ENCODE assay signal across 19 cellular contexts in genomic region chr17:50279181-50279526, GRCh38. TPM values are rescaled to one million over a fixed set of nuclear protein-coding genes. Genes with fewer than 3 reads are reported as not detected.
A peak's percentile ranks its signal among the peaks of the same experiment; 100 is the strongest.
DNase-seq lines count a peak whose midpoint lies in the region; ATAC-seq and TF ChIP-seq lines count a peak whose summit lies in the region.
"Had no signal": no experiment of that assay in that cellular context is flagged by ENCODE, and none has a peak within 500 bp of the region (broad histone marks: within the 10 kb centered on the region; RNA-seq: fewer than 3 reads in every experiment).

No MANE protein-coding gene starts in this region.

- TF ChIP-seq CTCF in PC-9 (conservative IDR thresholded peaks at IDR 0.05) (no peak), endodermal cell (conservative IDR thresholded peaks at IDR 0.05) (no peak), dorsolateral prefrontal cortex (IDR thresholded peaks at IDR 0.05 in 54 of 56, conservative IDR thresholded peaks at IDR 0.05 in 2 of 56; ENCODE audit: low read depth in 1 of 56, partially characterized antibody in 56 of 56) (no peak)

- H3K9ac ChIP-seq in endodermal cell (ENCODE audit: extremely low read depth, low read length, poor library complexity, severe bottlenecking): no peak overlapping the region

- CTCF ChIA-PET in PC-9 (lab: Charles Lee): interaction anchor here (0.7 kb wide), 1 partner anchor 79 kb away, joined by 13 read pairs; no protein-coding TSS in a partner anchor

- H3K4me3 Mint-ChIP-seq in endodermal cell: no peak overlapping the region
- H3K4me3 Mint-ChIP-seq: activated CD8-positive, alpha-beta memory T cell treated with anti-CD3 and anti-CD28 coated beads, Interleukin-2, amount 10 ng/mL, durations not matched to agents 7 days and 5 days had no signal

- WGBS in endodermal cell (ENCODE audit: insufficient coverage in 1 of 2, insufficient read length in 1 of 2), 2 experiments: 89 to 90% methylated on average over 2 to 4 of the region's 4 CpGs

- POLR2A ChIA-PET in PC-9 (lab: Charles Lee; ENCODE audit: unreplicated experiment): interaction anchor here (1.0 kb wide), 1 partner anchor 10 kb away, joined by 11 read pairs; no protein-coding TSS in a partner anchor

- H3F3A ChIP-seq in PC-9 (ENCODE audit: insufficient read depth, low read depth): peaks cover 21% of the 10 kb centered on the region

- no peak overlapping the region for H2AFZ ChIP-seq in PC-9

- intact Hi-C loops in PC-9 (cut with micrococcal nuclease; ENCODE audit: unreplicated experiment): loop anchor here (10.0 kb wide), 1 partner anchor 196 kb away; the partner anchor contains the start of gene RSAD1
- intact Hi-C loops in dorsolateral prefrontal cortex (cut with DNase I): loop anchor here in 1 of 2 donors (10.0 kb wide), 1 partner anchor 184 kb away; the partner anchor contains the start of gene PDK2

- peaks cover 11% of the 10 kb centered on the region for H3K9me3 Mint-ChIP-seq in endodermal cell

- ATAC-seq in HG02623 (IDR thresholded peaks at IDR 0.05; ENCODE audit: unreplicated experiment) (no peak), HG02884 (IDR thresholded peaks at IDR 0.05; ENCODE audit: unreplicated experiment) (no peak), GM21786 (IDR thresholded peaks at IDR 0.05; ENCODE audit: unreplicated experiment) (no peak)
- ATAC-seq: activated CD8-positive, alpha-beta memory T cell treated with anti-CD3 and anti-CD28 coated beads, Interleukin-2, amount 10 ng/mL, durations not matched to agents 7 days and 5 days had no signal

- H3K4me1 Mint-ChIP-seq in endodermal cell: peaks cover 46% of the 10 kb centered on the region

- no peaks in the 10 kb centered on the region for H3K9me2 ChIP-seq in PC-9 (ENCODE audit: insufficient read depth)

- no peaks in the 10 kb centered on the region for H3K27me3 ChIP-seq in PC-9 (ENCODE audit: insufficient read depth, low read depth)
- no peaks in the 10 kb centered on the region for H3K27me3 ChIP-seq in endodermal cell (ENCODE audit: control insufficient read depth, insufficient read depth, low read length, poor library complexity, severe bottlenecking)
- peaks cover 0 to 27% (median 5%) of the 10 kb centered on the region in 45 donors for H3K27me3 ChIP-seq in dorsolateral prefrontal cortex
- H3K27me3 ChIP-seq: brain microvascular endothelial cell had no signal

- peaks cover 12% of the 10 kb centered on the region; the same call in 1 of the 2 replicates for H3K36me3 ChIP-seq in PC-9 (ENCODE audit: low read depth)
- H3K36me3 ChIP-seq in endodermal cell (ENCODE audit: control insufficient read depth, insufficient read depth, low read length): no peaks in the 10 kb centered on the region
- H3K36me3 ChIP-seq: prostate gland, tibial nerve had no signal

- H3K27ac ChIP-seq in PC-9: peak overlapping the region; percentile 11; the same call in 1 of the 2 replicates
- H3K27ac ChIP-seq in endodermal cell (ENCODE audit: low read depth, low read length): no peak overlapping the region
- H3K27ac ChIP-seq in dorsolateral prefrontal cortex: no peak overlapping the region
- H3K27ac ChIP-seq: brain microvascular endothelial cell, prostate gland, tibial nerve had no signal

- H3K79me2 ChIP-seq in PC-9 (ENCODE audit: low read depth): no peaks in the 10 kb centered on the region

- H3K36me3 Mint-ChIP-seq in endodermal cell (ENCODE audit: low read depth): peaks cover 36% of the 10 kb centered on the region

- H3K27me3 Mint-ChIP-seq in endodermal cell (ENCODE audit: insufficient read depth): peaks cover 2% of the 10 kb centered on the region

- DNase-seq in EH (ENCODE audit: low read depth): peak; percentile 74
- DNase-seq in PC-9: peak; percentile 72 to 76
- peak; percentile 44 for DNase-seq in endodermal cell
- peak; percentile 64 for DNase-seq in renal cortical epithelial cell (ENCODE audit: low read depth)
- no peak for DNase-seq in dorsolateral prefrontal cortex
- DNase-seq: activated CD8-positive, alpha-beta memory T cell treated with anti-CD3 and anti-CD28 coated beads, Interleukin-2, amount 10 ng/mL, durations not matched to agents 7 days and 5 days; activated naive CD4-positive, alpha-beta T cell treated with Interleukin-2 at 50 U/mL for 16 hours; brain microvascular endothelial cell; effector memory CD4-positive, alpha-beta T cell; kidney; NCI-H2029; NCI-H82; SIG-M5 had no signal

- peaks cover 58% of the 10 kb centered on the region for H3K4me1 ChIP-seq in PC-9 (replicated peaks; ENCODE audit: insufficient read depth)
- peaks cover 5% of the 10 kb centered on the region for H3K4me1 ChIP-seq in endodermal cell (ENCODE audit: control insufficient read depth, insufficient read depth, low read length)

- BruUV-seq in PC-9 (replicated peaks; lab: Mats Ljungman, UMichigan): no TSS peak

- peak overlapping the region; percentile 42 for H3K4me2 ChIP-seq in PC-9

- peak overlapping the region; percentile 33 for H3K27ac Mint-ChIP-seq in endodermal cell
- H3K27ac Mint-ChIP-seq: activated CD8-positive, alpha-beta memory T cell treated with anti-CD3 and anti-CD28 coated beads, Interleukin-2, amount 10 ng/mL, durations not matched to agents 7 days and 5 days had no signal

- H3K9me3 ChIP-seq in PC-9 (ENCODE audit: insufficient read depth, low read depth): no peaks in the 10 kb centered on the region
- H3K9me3 ChIP-seq in endodermal cell (ENCODE audit: control insufficient read depth, low read length): no peaks in the 10 kb centered on the region
- H3K9me3 ChIP-seq: prostate gland, tibial nerve had no signal

- H3K4me3 ChIP-seq in PC-9: no peak overlapping the region
- H3K4me3 ChIP-seq in endodermal cell (ENCODE audit: low read length): no peak overlapping the region
- H3K4me3 ChIP-seq in dorsolateral prefrontal cortex: no peak overlapping the region
- H3K4me3 ChIP-seq: prostate gland, tibial nerve had no signal

- H4K20me1 ChIP-seq in PC-9 (ENCODE audit: insufficient read depth): no peaks in the 10 kb centered on the region

RNA-seq across cellular contexts. Expression of gene TMEM92, which starts 4.9 kb away (rescaled TPM):
- total RNA-seq in PC-9 (2021) (12.9 and 16.6 TPM in 2 replicates), endodermal cell (10 to 100 TPM; 34.3 to 35.8 TPM), renal cortical epithelial cell (0.87 and 2.3 TPM in 2 replicates), dorsolateral prefrontal cortex (1 to 10 TPM in 4 of 120 experiments, under 1 TPM in 26, not detected in 90; 0.14 to 2.1 (median 0.43) TPM)
- polyA plus RNA-seq in endodermal cell (2013, experiment 1 of 2): 9.6 TPM
- polyA plus RNA-seq in endodermal cell (2013, experiment 2 of 2): 8.7 TPM
- total RNA-seq: mononuclear cell had no signal

Comparison
In these comparisons a context has a peak if more than half of its experiments do, and no peak if none do; other contexts are left out.
1. DNase-seq: peak in EH (single experiment), PC-9 (2 of 2), endodermal cell (single experiment) and renal cortical epithelial cell (single experiment); none in dorsolateral prefrontal cortex (0 of 10).